8 cellular contexts compared by ENCODE assay signal in the genomic region with DNA sequence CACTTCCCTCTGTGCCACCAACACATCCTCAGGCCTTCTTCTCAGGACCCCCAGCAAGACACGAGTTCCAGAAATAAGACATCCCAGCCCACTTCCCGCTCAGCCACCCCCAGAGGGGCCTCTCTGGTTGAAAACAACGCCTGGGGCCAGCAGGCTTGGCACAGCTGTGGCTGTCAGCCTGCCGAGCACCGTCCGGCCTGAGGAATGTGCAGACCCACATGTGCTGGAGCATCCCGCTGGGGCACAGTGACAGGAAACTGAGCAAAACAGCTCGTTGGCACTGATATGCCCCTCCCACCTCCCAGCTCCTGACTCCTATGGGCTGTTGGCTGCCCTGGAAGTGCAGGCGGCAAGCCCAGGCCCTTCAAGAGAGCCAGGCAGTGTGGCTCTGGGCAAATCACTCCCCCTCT. TPM values are rescaled to one million over a fixed set of nuclear protein-coding genes. Genes with fewer than 3 reads are reported as not detected.
A peak's percentile ranks its signal among the peaks of the same experiment; 100 is the strongest.
DNase-seq lines count a peak whose midpoint lies in the region; ATAC-seq and TF ChIP-seq lines count a peak whose summit lies in the region.

No MANE protein-coding gene starts in this region.

- H3K4me1 Mint-ChIP-seq in activated naive CD8-positive, alpha-beta T cell (ENCODE audit: low read depth): peaks cover 66% of the 10 kb centered on the region

- H3K9ac ChIP-seq in BLaER1 (peak overlapping the region; percentile 94), HCT116 (ENCODE audit: low read length) (0 out of 2 replicates have a peak overlapping the region, but pooled peaks have one; percentile 55)

- H3K27me3 ChIP-seq in BLaER1 (no peaks in the 10 kb centered on the region), HCT116 (ENCODE audit: insufficient read depth, low read length) (no peaks in the 10 kb centered on the region), left ventricle myocardium inferior (ENCODE audit: low read depth) (no peaks in the 10 kb centered on the region)

- H3K4me3 ChIP-seq in BLaER1 (peak overlapping the region; percentile 89), HCT116 (replicated peaks in 1 of 2; ENCODE audit: low read depth in 1 of 2, low read length in 2 of 2) (no peak overlapping the region), left ventricle myocardium inferior (peak overlapping the region; percentile 91), skeletal muscle cell (ENCODE audit: low read depth, low read length) (peak overlapping the region; percentile 74)

- no peak for TF ChIP-seq RAD21 in HCT116 (IDR thresholded peaks at IDR 0.05; ENCODE audit: low read depth)

- H2AFZ ChIP-seq in HCT116 (ENCODE audit: low read depth, low read length, poor library complexity, severe bottlenecking): no peak overlapping the region

- no peak for ATAC-seq in HCT116
- ATAC-seq in left colon: no peak

- no peaks in the 10 kb centered on the region for H3K27me3 Mint-ChIP-seq in activated naive CD8-positive, alpha-beta T cell

- peaks cover 18% of the 10 kb centered on the region for H4K20me1 ChIP-seq in BLaER1
- no peaks in the 10 kb centered on the region for H4K20me1 ChIP-seq in HCT116 (ENCODE audit: insufficient read depth)

- H3K4me2 ChIP-seq in BLaER1: peak overlapping the region; percentile 92
- peak overlapping the region; percentile 92 for H3K4me2 ChIP-seq in HCT116 (ENCODE audit: low read length)

- H3K27ac ChIP-seq in BLaER1 (peak overlapping the region; percentile 90), HCT116 (ENCODE audit: low read depth, low read length) (no peak overlapping the region), left ventricle myocardium inferior (replicated peaks) (peak overlapping the region; percentile 94)

- peak overlapping the region; percentile 88 for H3K4me3 Mint-ChIP-seq in activated naive CD8-positive, alpha-beta T cell

- TF ChIP-seq POLR2A in HCT116 (IDR thresholded peaks at IDR 0.05; ENCODE audit: borderline replicate concordance, extremely low read depth, insufficient read depth, insufficient read length): no peak

- H3K36me3 Mint-ChIP-seq in activated naive CD8-positive, alpha-beta T cell: no peaks in the 10 kb centered on the region

- no peaks in the 10 kb centered on the region for H3K9me3 Mint-ChIP-seq in activated naive CD8-positive, alpha-beta T cell (ENCODE audit: low read depth)

- TF ChIP-seq CTCF in HCT116 (IDR thresholded peaks at IDR 0.05 in 2 of 3, conservative IDR thresholded peaks at IDR 0.05 in 1 of 3; ENCODE audit: borderline replicate concordance in 1 of 3, insufficient read depth in 1 of 3, low read depth in 2 of 3, low read length in 2 of 3) (no peak), left ventricle myocardium inferior (IDR thresholded peaks at IDR 0.05; ENCODE audit: borderline replicate concordance) (no peak)

- RAD21 ChIA-PET in HCT116 (lab: Charles Lee; ENCODE audit: low non-redundant PET in 1 of 2, low total read pairs in 2 of 2, uncharacterized antibody in 2 of 2, unreplicated experiment in 2 of 2): no interaction called here

- no peak overlapping the region for H3K27ac Mint-ChIP-seq in activated naive CD8-positive, alpha-beta T cell

- CTCF ChIA-PET in HCT116 (lab: Charles Lee): interaction anchor here (1.1 to 3.3 kb wide), 3 partner anchors 12 to 72 kb away, joined by 3 to 15 read pairs (median 3); no protein-coding TSS in a partner anchor

- no peak for DNase-seq in HCT116 (ENCODE audit: low read depth, low spot score)
- DNase-seq in left ventricle myocardium inferior: peak; percentile 67
- no peak for DNase-seq in skeletal muscle cell (ENCODE audit: low read depth)
- DNase-seq in left colon: no peak
- DNase-seq in hepatic stellate cell (ENCODE audit: low spot score): no peak
- no peak for DNase-seq in effector CD8-positive, alpha-beta T cell (lab: John Stamatoyannopoulos, UW)

- H3K9me3 ChIP-seq in BLaER1 (no peaks in the 10 kb centered on the region), HCT116 (ENCODE audit: control insufficient read depth in 1 of 2, insufficient read depth in 1 of 2, low read depth in 1 of 2, low read length in 2 of 2) (no peaks in the 10 kb centered on the region), left ventricle myocardium inferior (replicated peaks) (no peaks in the 10 kb centered on the region)

- POLR2A ChIA-PET in HCT116 (lab: Charles Lee): no interaction called here

- H3K4me1 ChIP-seq in BLaER1 (peaks cover 66% of the 10 kb centered on the region), HCT116 (ENCODE audit: control insufficient read depth in 1 of 2, insufficient read depth in 2 of 2, low read length in 2 of 2) (peaks cover 18 to 39% of the 10 kb centered on the region in 2 experiments), left ventricle myocardium inferior (peaks cover 77% of the 10 kb centered on the region)

- BruUV-seq in HCT116 (replicated peaks; lab: Mats Ljungman, UMichigan): no TSS peak

- no peaks in the 10 kb centered on the region for H3K79me2 ChIP-seq in HCT116 (ENCODE audit: insufficient read depth, low read length)

- H3K9me2 ChIP-seq in HCT116 (ENCODE audit: insufficient read depth): no peaks in the 10 kb centered on the region

- peaks cover 33% of the 10 kb centered on the region for H3K36me3 ChIP-seq in BLaER1
- H3K36me3 ChIP-seq in HCT116 (ENCODE audit: control insufficient read depth in 1 of 2, insufficient read depth in 2 of 2, low read length in 2 of 2): no peaks in the 10 kb centered on the region
- no peaks in the 10 kb centered on the region for H3K36me3 ChIP-seq in left ventricle myocardium inferior

- intact Hi-C loops in HCT116 (cut with micrococcal nuclease) (loop anchor here (5.0 kb wide), 1 partner anchor 248 kb away; no protein-coding TSS in a partner anchor), left ventricle myocardium inferior (cut with micrococcal nuclease) (no loop called here), left colon (cut with DNase I, micrococcal nuclease) (no loop called here)

TF ChIP-seq in HCT116, 20 proteins besides CTCF, POLR2A, EP300 and RAD21 (continues in another document):
- TF ChIP-seq YY1 (IDR thresholded peaks at IDR 0.05; ENCODE audit: extremely low read depth, insufficient replicate concordance, low read depth, low read length): no peak
- TF ChIP-seq, protein P1, sequence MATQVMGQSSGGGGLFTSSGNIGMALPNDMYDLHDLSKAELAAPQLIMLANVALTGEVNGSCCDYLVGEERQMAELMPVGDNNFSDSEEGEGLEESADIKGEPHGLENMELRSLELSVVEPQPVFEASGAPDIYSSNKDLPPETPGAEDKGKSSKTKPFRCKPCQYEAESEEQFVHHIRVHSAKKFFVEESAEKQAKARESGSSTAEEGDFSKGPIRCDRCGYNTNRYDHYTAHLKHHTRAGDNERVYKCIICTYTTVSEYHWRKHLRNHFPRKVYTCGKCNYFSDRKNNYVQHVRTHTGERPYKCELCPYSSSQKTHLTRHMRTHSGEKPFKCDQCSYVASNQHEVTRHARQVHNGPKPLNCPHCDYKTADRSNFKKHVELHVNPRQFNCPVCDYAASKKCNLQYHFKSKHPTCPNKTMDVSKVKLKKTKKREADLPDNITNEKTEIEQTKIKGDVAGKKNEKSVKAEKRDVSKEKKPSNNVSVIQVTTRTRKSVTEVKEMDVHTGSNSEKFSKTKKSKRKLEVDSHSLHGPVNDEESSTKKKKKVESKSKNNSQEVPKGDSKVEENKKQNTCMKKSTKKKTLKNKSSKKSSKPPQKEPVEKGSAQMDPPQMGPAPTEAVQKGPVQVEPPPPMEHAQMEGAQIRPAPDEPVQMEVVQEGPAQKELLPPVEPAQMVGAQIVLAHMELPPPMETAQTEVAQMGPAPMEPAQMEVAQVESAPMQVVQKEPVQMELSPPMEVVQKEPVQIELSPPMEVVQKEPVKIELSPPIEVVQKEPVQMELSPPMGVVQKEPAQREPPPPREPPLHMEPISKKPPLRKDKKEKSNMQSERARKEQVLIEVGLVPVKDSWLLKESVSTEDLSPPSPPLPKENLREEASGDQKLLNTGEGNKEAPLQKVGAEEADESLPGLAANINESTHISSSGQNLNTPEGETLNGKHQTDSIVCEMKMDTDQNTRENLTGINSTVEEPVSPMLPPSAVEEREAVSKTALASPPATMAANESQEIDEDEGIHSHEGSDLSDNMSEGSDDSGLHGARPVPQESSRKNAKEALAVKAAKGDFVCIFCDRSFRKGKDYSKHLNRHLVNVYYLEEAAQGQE (IDR thresholded peaks at IDR 0.05; ENCODE audit: low read depth): no peak
- TF ChIP-seq EZH2phosphoT487 (IDR thresholded peaks at IDR 0.05; ENCODE audit: borderline replicate concordance): no peak
- no peak for TF ChIP-seq ZNF274 (IDR thresholded peaks at IDR 0.05; ENCODE audit: low read depth, low read length)
- no peak for TF ChIP-seq TCF7L2 (IDR thresholded peaks at IDR 0.05; ENCODE audit: borderline replicate concordance, extremely low read depth, insufficient read depth, insufficient read length)
- TF ChIP-seq, protein P2, sequence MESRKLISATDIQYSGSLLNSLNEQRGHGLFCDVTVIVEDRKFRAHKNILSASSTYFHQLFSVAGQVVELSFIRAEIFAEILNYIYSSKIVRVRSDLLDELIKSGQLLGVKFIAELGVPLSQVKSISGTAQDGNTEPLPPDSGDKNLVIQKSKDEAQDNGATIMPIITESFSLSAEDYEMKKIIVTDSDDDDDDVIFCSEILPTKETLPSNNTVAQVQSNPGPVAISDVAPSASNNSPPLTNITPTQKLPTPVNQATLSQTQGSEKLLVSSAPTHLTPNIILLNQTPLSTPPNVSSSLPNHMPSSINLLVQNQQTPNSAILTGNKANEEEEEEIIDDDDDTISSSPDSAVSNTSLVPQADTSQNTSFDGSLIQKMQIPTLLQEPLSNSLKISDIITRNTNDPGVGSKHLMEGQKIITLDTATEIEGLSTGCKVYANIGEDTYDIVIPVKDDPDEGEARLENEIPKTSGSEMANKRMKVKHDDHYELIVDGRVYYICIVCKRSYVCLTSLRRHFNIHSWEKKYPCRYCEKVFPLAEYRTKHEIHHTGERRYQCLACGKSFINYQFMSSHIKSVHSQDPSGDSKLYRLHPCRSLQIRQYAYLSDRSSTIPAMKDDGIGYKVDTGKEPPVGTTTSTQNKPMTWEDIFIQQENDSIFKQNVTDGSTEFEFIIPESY (IDR thresholded peaks at IDR 0.05; ENCODE audit: extremely low read depth, insufficient replicate concordance, low read length): no peak
- no peak for TF ChIP-seq SRF (IDR thresholded peaks at IDR 0.05; ENCODE audit: low read depth)
- no peak for TF ChIP-seq EZH2 (IDR thresholded peaks at IDR 0.05)
- TF ChIP-seq SP1 (IDR thresholded peaks at IDR 0.05; ENCODE audit: low read depth): no peak
- no peak for TF ChIP-seq JUND (IDR thresholded peaks at IDR 0.05)
- no peak for TF ChIP-seq POLR2AphosphoS5 (IDR thresholded peaks at IDR 0.05; ENCODE audit: low read depth, low read length)
- TF ChIP-seq ELF1 (IDR thresholded peaks at IDR 0.05; ENCODE audit: borderline replicate concordance, low read depth): no peak

RNA-seq across cellular contexts. Expression of gene SYNE3, which starts 1.4 kb away (rescaled TPM):
- total RNA-seq in HCT116 (2021; ENCODE audit: unreplicated experiment) (3.6 TPM), left ventricle myocardium inferior (11.3 TPM), left colon (10 to 100 TPM; 11.6 to 12.1 TPM)
- polyA plus RNA-seq in HCT116 (2012): 2.4 and 3.0 TPM in 2 replicates

RNA-seq across cellular contexts. Expression of gene GLRX5, which starts 19.8 kb away (rescaled TPM):
- total RNA-seq in HCT116 (2021; ENCODE audit: unreplicated experiment) (60.1 TPM), left ventricle myocardium inferior (85.0 TPM), left colon (10 to 100 TPM; 47.4 to 56.4 TPM)
- 32.1 and 38.1 TPM in 2 replicates for polyA plus RNA-seq in HCT116 (2012)

Comparison
In these comparisons a context has a peak if more than half of its experiments do, and no peak if none do; other contexts are left out.
1. H3K4me3 ChIP-seq: peak in BLaER1 (single experiment), left ventricle myocardium inferior (single experiment) and skeletal muscle cell (single experiment); none in HCT116 (0 of 2).